In the genomic region with DNA sequence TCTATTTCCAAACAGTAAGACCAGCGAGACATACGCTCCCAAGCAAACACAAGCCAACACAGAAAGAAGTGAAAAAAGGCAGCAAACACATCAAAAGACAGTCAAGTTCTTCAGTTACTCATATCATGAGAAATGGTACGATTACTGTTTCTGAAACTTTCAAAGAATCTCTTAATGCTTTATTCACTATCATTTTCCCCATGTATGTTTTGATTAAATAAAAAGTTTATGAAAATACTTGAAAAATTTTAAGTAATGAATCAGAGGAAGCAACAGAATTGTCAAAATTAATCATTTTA, we compare ENCODE assay signal across 12 cellular contexts.
DNase-seq lines count a peak whose midpoint lies in the region; ATAC-seq and TF ChIP-seq lines count a peak whose summit lies in the region.
"Had no signal": no experiment of that assay in that cellular context is flagged by ENCODE, and none has a peak within 500 bp of the region (broad histone marks: within the 10 kb centered on the region; RNA-seq: fewer than 3 reads in every experiment).

No MANE protein-coding gene starts in this region.

- peaks cover 23% of the 10 kb centered on the region for H3K36me3 Mint-ChIP-seq in activated CD4-positive, alpha-beta T cell treated with anti-CD3 and anti-CD28 coated beads, Interleukin-2, amount 10 ng/mL, durations not matched to agents 7 days and 5 days (ENCODE audit: low read depth)
- peaks cover 25% of the 10 kb centered on the region for H3K36me3 Mint-ChIP-seq in T-helper 2 cell treated with Interferon-gamma antibody and Interleukin-4, amounts not matched to agents 5 μg/mL and 100 μg/mL, for 36 hours (ENCODE audit: low read depth)
- H3K36me3 Mint-ChIP-seq in endodermal cell (ENCODE audit: low read depth), result no peaks in the 10 kb centered on the region

- no peaks in the 10 kb centered on the region for H3K9me3 Mint-ChIP-seq in activated CD4-positive, alpha-beta T cell treated with anti-CD3 and anti-CD28 coated beads, Interleukin-2, amount 10 ng/mL, durations not matched to agents 7 days and 5 days
- no peaks in the 10 kb centered on the region for H3K9me3 Mint-ChIP-seq in T-helper 2 cell treated with Interferon-gamma antibody and Interleukin-4, amounts not matched to agents 5 μg/mL and 100 μg/mL, for 36 hours
- no peaks in the 10 kb centered on the region for H3K9me3 Mint-ChIP-seq in endodermal cell

- no peak overlapping the region for H3K9ac ChIP-seq in endodermal cell (ENCODE audit: extremely low read depth, low read length, poor library complexity, severe bottlenecking)

- no peaks in the 10 kb centered on the region for H3K36me3 ChIP-seq in endodermal cell (ENCODE audit: control insufficient read depth, insufficient read depth, low read length)
- H3K36me3 ChIP-seq: Peyer's patch had no signal

- H3K4me3 ChIP-seq in endodermal cell (ENCODE audit: low read length), result no peak overlapping the region

- POLR2A ChIA-PET in activated CD4-positive, alpha-beta T cell treated with anti-CD3 and anti-CD28 coated beads, Interleukin-2, amount 10 ng/mL, durations not matched to agents 7 days and 5 days (lab: Charles Lee), result no interaction called here

- WGBS in endodermal cell (ENCODE audit: insufficient coverage in 1 of 2, insufficient read length in 1 of 2), 2 experiments, result 96 to 100% methylated on average over 2 to 3 of the region's 3 CpGs

- H3K27ac ChIP-seq in endodermal cell (ENCODE audit: low read depth, low read length), result peak overlapping the region; percentile 36

- H3K27me3 ChIP-seq in endodermal cell (ENCODE audit: control insufficient read depth, insufficient read depth, low read length, poor library complexity, severe bottlenecking), result no peaks in the 10 kb centered on the region
- H3K27me3 ChIP-seq: Peyer's patch, stomach had no signal

- peak; percentile 21 for ATAC-seq in stimulated activated naive CD8-positive, alpha-beta T cell treated with anti-CD3 and anti-CD28 coated beads, Interleukin-15, Interleukin-2, amounts not matched to agents 100 U/mL and 50 U/mL, for 24 hours
- ATAC-seq in GM18867 (IDR thresholded peaks at IDR 0.05; ENCODE audit: unreplicated experiment), result no peak
- ATAC-seq in GM18858 (IDR thresholded peaks at IDR 0.05; ENCODE audit: unreplicated experiment), result no peak

- no peak for TF ChIP-seq CTCF in endodermal cell (conservative IDR thresholded peaks at IDR 0.05)

- CTCF ChIA-PET in activated CD4-positive, alpha-beta T cell treated with anti-CD3 and anti-CD28 coated beads, Interleukin-2, amount 10 ng/mL, durations not matched to agents 7 days and 5 days (lab: Charles Lee), result interaction anchor here (0.7 to 2.5 kb wide), 6 partner anchors 9 to 18 kb away, joined by 3 to 12 read pairs (median 4); no protein-coding TSS in a partner anchor

- H3K4me1 Mint-ChIP-seq in activated CD4-positive, alpha-beta T cell treated with anti-CD3 and anti-CD28 coated beads, Interleukin-2, amount 10 ng/mL, durations not matched to agents 7 days and 5 days, result peaks cover 73% of the 10 kb centered on the region
- peaks cover 55% of the 10 kb centered on the region for H3K4me1 Mint-ChIP-seq in T-helper 2 cell treated with Interferon-gamma antibody and Interleukin-4, amounts not matched to agents 5 μg/mL and 100 μg/mL, for 36 hours (ENCODE audit: low read depth)
- H3K4me1 Mint-ChIP-seq in endodermal cell, result peaks cover 29% of the 10 kb centered on the region

- H3K4me3 Mint-ChIP-seq in activated CD4-positive, alpha-beta T cell treated with anti-CD3 and anti-CD28 coated beads, Interleukin-2, amount 10 ng/mL, durations not matched to agents 7 days and 5 days, result peak overlapping the region; percentile 69
- peak overlapping the region; percentile 75 for H3K4me3 Mint-ChIP-seq in T-helper 2 cell treated with Interferon-gamma antibody and Interleukin-4, amounts not matched to agents 5 μg/mL and 100 μg/mL, for 36 hours
- H3K4me3 Mint-ChIP-seq in endodermal cell, result no peak overlapping the region

- H3K27ac Mint-ChIP-seq in activated CD4-positive, alpha-beta T cell treated with anti-CD3 and anti-CD28 coated beads, Interleukin-2, amount 10 ng/mL, durations not matched to agents 7 days and 5 days, result peak overlapping the region; percentile 87
- H3K27ac Mint-ChIP-seq in T-helper 2 cell treated with Interferon-gamma antibody and Interleukin-4, amounts not matched to agents 5 μg/mL and 100 μg/mL, for 36 hours, result peak overlapping the region; percentile 79
- no peak overlapping the region for H3K27ac Mint-ChIP-seq in endodermal cell

- peaks cover 3% of the 10 kb centered on the region for H3K4me1 ChIP-seq in endodermal cell (ENCODE audit: control insufficient read depth, insufficient read depth, low read length)

- no peaks in the 10 kb centered on the region for H3K9me3 ChIP-seq in endodermal cell (ENCODE audit: control insufficient read depth, low read length)
- H3K9me3 ChIP-seq: Peyer's patch, stomach had no signal

- no peak for DNase-seq in activated CD4-positive, alpha-beta T cell treated with anti-CD3 and anti-CD28 coated beads, Interleukin-2, amount 10 ng/mL, durations not matched to agents 7 days and 5 days
- no peak for DNase-seq in activated CD4-positive, alpha-beta T cell treated with anti-CD3 and anti-CD28 coated beads, Interleukin-2, amount 50 U/mL, for 4 hours
- no peak for DNase-seq in T-helper 2 cell treated with Interferon-gamma antibody and Interleukin-4, amounts not matched to agents 5 μg/mL and 100 μg/mL, for 36 hours (ENCODE audit: low spot score)
- DNase-seq in endodermal cell (no peak), inferior parietal cortex (ENCODE audit: extremely low spot score) (no peak)
- DNase-seq in stimulated activated naive CD8-positive, alpha-beta T cell treated with anti-CD3 and anti-CD28 coated beads, Interleukin-15, Interleukin-2, amounts not matched to agents 100 U/mL and 50 U/mL, for 24 hours, result no peak
- DNase-seq: activated CD4-positive, alpha-beta T cell treated with anti-CD3 and anti-CD28 coated beads for 1 hour; NCI-H526; stomach had no signal

- no peaks in the 10 kb centered on the region for H3K27me3 Mint-ChIP-seq in activated CD4-positive, alpha-beta T cell treated with anti-CD3 and anti-CD28 coated beads, Interleukin-2, amount 10 ng/mL, durations not matched to agents 7 days and 5 days
- peaks cover 7% of the 10 kb centered on the region for H3K27me3 Mint-ChIP-seq in T-helper 2 cell treated with Interferon-gamma antibody and Interleukin-4, amounts not matched to agents 5 μg/mL and 100 μg/mL, for 36 hours (ENCODE audit: low read depth)
- H3K27me3 Mint-ChIP-seq in endodermal cell (ENCODE audit: insufficient read depth), result no peaks in the 10 kb centered on the region
